Comparison of ENCODE assay signal across 27 cellular contexts in genomic region chr1:58447891-58448290, GRCh38.
DNase-seq lines count a peak whose midpoint lies in the region; ATAC-seq and TF ChIP-seq lines count a peak whose summit lies in the region.
"Had no signal": no experiment of that assay in that cellular context is flagged by ENCODE, and none has a peak within 500 bp of the region (broad histone marks: within the 10 kb centered on the region; RNA-seq: fewer than 3 reads in every experiment).

No MANE protein-coding gene starts in this region.

- H3K4me3 ChIP-seq in SK-N-SH (ENCODE audit: low read depth in 2 of 2, low read length in 1 of 2) (no peak overlapping the region), fibroblast of villous mesenchyme (ENCODE audit: low read depth, low read length) (no peak overlapping the region)
- H3K4me3 ChIP-seq: cardiac muscle cell, coronary artery, GM23338, K562, MG63, sigmoid colon, SJSA1, thoracic aorta, vagina had no signal

- no peak overlapping the region for H3K9ac ChIP-seq in SK-N-SH

- POLR2A ChIA-PET in SK-N-SH (lab: Yijun Ruan, JAX): no interaction called here

- no peak overlapping the region for H3K4me3 Mint-ChIP-seq in type B pancreatic cell
- H3K4me3 Mint-ChIP-seq: activated naive CD4-positive, alpha-beta T cell treated with anti-CD3 and anti-CD28 coated beads for 36 hours; GM23338 had no signal

- no peak overlapping the region for H3K27ac ChIP-seq in SK-N-SH (ENCODE audit: low read depth in 2 of 2, low read length in 1 of 2)
- H3K27ac ChIP-seq: 22Rv1, cardiac muscle cell, coronary artery, sigmoid colon, SJSA1, thoracic aorta, vagina had no signal

- DNase-seq in SK-N-SH: peak; percentile 36
- DNase-seq in RPMI7951 (ENCODE audit: low read depth): peak; percentile 36
- peak; percentile 31 for DNase-seq in fibroblast of villous mesenchyme (ENCODE audit: low read depth)
- no peak for DNase-seq in type B pancreatic cell (ENCODE audit: extremely low spot score, unreplicated experiment)
- no peak for DNase-seq in NCI-H1105 treated with DMSO at 0.1 percent for 48 hours (lab: John Stamatoyannopoulos, UW)
- DNase-seq in 8988T: no peak
- DNase-seq: activated CD4-positive, alpha-beta T cell treated with anti-CD3 and anti-CD28 coated beads, Interleukin-2, amount 50 U/mL, for 4 hours; activated CD4-positive, CD25-positive, alpha-beta regulatory T cell; activated naive CD4-positive, alpha-beta T cell treated with anti-CD3 and anti-CD28 coated beads for 36 hours; left colon; mesenchymal stem cell; MG63; NCI-H2081; NCI-H345; sigmoid colon; stimulated activated CD4-positive, alpha-beta T cell treated with anti-CD3 and anti-CD28 coated beads, Interleukin-15, amount 100 ng/mL, for 24 hours; stimulated activated naive CD4-positive, alpha-beta T cell treated with Interleukin-2 at 50 U/mL for 16 hours had no signal

- no peak overlapping the region for H3K4me2 ChIP-seq in SK-N-SH
- H3K4me2 ChIP-seq: GM23338 had no signal

- H4K20me1 ChIP-seq in SK-N-SH (ENCODE audit: insufficient read depth): no peaks in the 10 kb centered on the region

- TF ChIP-seq CTCF in SK-N-SH (IDR thresholded peaks at IDR 0.05) (no peak), fibroblast of villous mesenchyme (IDR thresholded peaks at IDR 0.05; ENCODE audit: insufficient read depth, low read depth, low read length) (no peak), type B pancreatic cell (conservative IDR thresholded peaks at IDR 0.05) (no peak)

- H3K4me1 ChIP-seq in SK-N-SH (ENCODE audit: control insufficient read depth in 1 of 2, insufficient read depth in 2 of 2, low read depth in 1 of 2, low read length in 1 of 2): peaks cover 0 to 4% of the 10 kb centered on the region in 2 experiments; a peak in 2 of 4 replicates
- H3K4me1 ChIP-seq: SJSA1, vagina had no signal

- no peak for TF ChIP-seq RAD21 in SK-N-SH (IDR thresholded peaks at IDR 0.05; ENCODE audit: low read length)

- no peaks in the 10 kb centered on the region for H3K9me2 ChIP-seq in SK-N-SH

- 55% methylated on average over 2 of the region's 2 CpGs for WGBS in SK-N-SH (ENCODE audit: low lambda C conversion rate)

- H3K27me3 Mint-ChIP-seq in type B pancreatic cell: no peaks in the 10 kb centered on the region

- no peak for TF ChIP-seq EP300 in SK-N-SH (IDR thresholded peaks at IDR 0.05; ENCODE audit: borderline replicate concordance in 1 of 2, low read depth in 1 of 2, low read length in 1 of 2)

- H3K4me1 Mint-ChIP-seq in type B pancreatic cell (ENCODE audit: unreplicated experiment): peaks cover 18% of the 10 kb centered on the region

- no peaks in the 10 kb centered on the region for H3K36me3 ChIP-seq in SK-N-SH (replicated peaks in 1 of 2; ENCODE audit: control insufficient read depth in 1 of 2, insufficient read depth in 2 of 2, low read length in 1 of 2)
- H3K36me3 ChIP-seq: cardiac muscle cell, MG63, sigmoid colon, SJSA1, thoracic aorta, vagina had no signal

- no peaks in the 10 kb centered on the region for H3K9me3 Mint-ChIP-seq in type B pancreatic cell
- H3K9me3 Mint-ChIP-seq: activated naive CD4-positive, alpha-beta T cell treated with anti-CD3 and anti-CD28 coated beads for 36 hours; GM23338 had no signal

- peak overlapping the region; percentile 11 for H3K27ac Mint-ChIP-seq in type B pancreatic cell
- H3K27ac Mint-ChIP-seq: activated naive CD4-positive, alpha-beta T cell treated with anti-CD3 and anti-CD28 coated beads for 36 hours; GM23338 had no signal

- no peaks in the 10 kb centered on the region for H3K36me3 Mint-ChIP-seq in type B pancreatic cell

- CTCF ChIA-PET in SK-N-SH (lab: Yijun Ruan, JAX): no interaction called here

- ATAC-seq in SK-N-SH treated with all-trans-retinoic acid at 6 μM for 48 hours: no peak
- no peak for ATAC-seq in HG02840 (IDR thresholded peaks at IDR 0.05; ENCODE audit: low FRiP score, unreplicated experiment)
- ATAC-seq: GM23338, K562, left colon had no signal

- no peaks in the 10 kb centered on the region for H3F3A ChIP-seq in SK-N-SH (replicated peaks; ENCODE audit: insufficient read depth)

- no peaks in the 10 kb centered on the region for H3K9me3 ChIP-seq in SK-N-SH
- H3K9me3 ChIP-seq: MG63, sigmoid colon, SJSA1, thoracic aorta, vagina had no signal

- H3K27me3 ChIP-seq in SK-N-SH (ENCODE audit: insufficient read depth): no peaks in the 10 kb centered on the region
- H3K27me3 ChIP-seq: cardiac muscle cell, MG63, sigmoid colon, SJSA1, vagina had no signal

- H2AFZ ChIP-seq in SK-N-SH (ENCODE audit: low read depth): no peak overlapping the region
- H2AFZ ChIP-seq: GM23338 had no signal

- no peaks in the 10 kb centered on the region for H3K79me2 ChIP-seq in SK-N-SH (ENCODE audit: insufficient read depth)

TF ChIP-seq in SK-N-SH, 30 proteins besides CTCF, POLR2A, EP300 and RAD21:
- TF ChIP-seq TAF1 (IDR thresholded peaks at IDR 0.05; ENCODE audit: borderline replicate concordance, low read depth, low read length) (no peak), MXI1 (IDR thresholded peaks at IDR 0.05; ENCODE audit: low read depth, low read length) (no peak), POLR2AphosphoS5 (IDR thresholded peaks at IDR 0.05; ENCODE audit: low read depth, low read length) (no peak), GATA2 (CRISPR knock-in tag; IDR thresholded peaks at IDR 0.05) (peak; percentile 51; the same call in 1 of the 2 replicates), NRF1 (IDR thresholded peaks at IDR 0.05; ENCODE audit: low read depth, low read length) (no peak), TEAD4 (IDR thresholded peaks at IDR 0.05; ENCODE audit: borderline replicate concordance, insufficient read depth) (no peak), TCF12 (IDR thresholded peaks at IDR 0.05) (no peak), RCOR1 (IDR thresholded peaks at IDR 0.05; ENCODE audit: low read length) (0 out of 2 replicates have a peak, but pooled peaks have one; percentile 49)
- TF ChIP-seq, protein P1, sequence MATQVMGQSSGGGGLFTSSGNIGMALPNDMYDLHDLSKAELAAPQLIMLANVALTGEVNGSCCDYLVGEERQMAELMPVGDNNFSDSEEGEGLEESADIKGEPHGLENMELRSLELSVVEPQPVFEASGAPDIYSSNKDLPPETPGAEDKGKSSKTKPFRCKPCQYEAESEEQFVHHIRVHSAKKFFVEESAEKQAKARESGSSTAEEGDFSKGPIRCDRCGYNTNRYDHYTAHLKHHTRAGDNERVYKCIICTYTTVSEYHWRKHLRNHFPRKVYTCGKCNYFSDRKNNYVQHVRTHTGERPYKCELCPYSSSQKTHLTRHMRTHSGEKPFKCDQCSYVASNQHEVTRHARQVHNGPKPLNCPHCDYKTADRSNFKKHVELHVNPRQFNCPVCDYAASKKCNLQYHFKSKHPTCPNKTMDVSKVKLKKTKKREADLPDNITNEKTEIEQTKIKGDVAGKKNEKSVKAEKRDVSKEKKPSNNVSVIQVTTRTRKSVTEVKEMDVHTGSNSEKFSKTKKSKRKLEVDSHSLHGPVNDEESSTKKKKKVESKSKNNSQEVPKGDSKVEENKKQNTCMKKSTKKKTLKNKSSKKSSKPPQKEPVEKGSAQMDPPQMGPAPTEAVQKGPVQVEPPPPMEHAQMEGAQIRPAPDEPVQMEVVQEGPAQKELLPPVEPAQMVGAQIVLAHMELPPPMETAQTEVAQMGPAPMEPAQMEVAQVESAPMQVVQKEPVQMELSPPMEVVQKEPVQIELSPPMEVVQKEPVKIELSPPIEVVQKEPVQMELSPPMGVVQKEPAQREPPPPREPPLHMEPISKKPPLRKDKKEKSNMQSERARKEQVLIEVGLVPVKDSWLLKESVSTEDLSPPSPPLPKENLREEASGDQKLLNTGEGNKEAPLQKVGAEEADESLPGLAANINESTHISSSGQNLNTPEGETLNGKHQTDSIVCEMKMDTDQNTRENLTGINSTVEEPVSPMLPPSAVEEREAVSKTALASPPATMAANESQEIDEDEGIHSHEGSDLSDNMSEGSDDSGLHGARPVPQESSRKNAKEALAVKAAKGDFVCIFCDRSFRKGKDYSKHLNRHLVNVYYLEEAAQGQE (IDR thresholded peaks at IDR 0.05; ENCODE audit: low read depth, low read length): no peak

TF ChIP-seq in SK-N-SH treated with all-trans-retinoic acid at 6 μM for 48 hours, 23 proteins besides CTCF, POLR2A, EP300 and RAD21 (continues in another document):
- TF ChIP-seq TSHZ2 (CRISPR knock-in tag; IDR thresholded peaks at IDR 0.05) (no peak), ARNTL (CRISPR knock-in tag; IDR thresholded peaks at IDR 0.05; ENCODE audit: borderline replicate concordance, low read depth) (no peak), CSDC2 (CRISPR knock-in tag; IDR thresholded peaks at IDR 0.05) (no peak)

Comparison
In these comparisons a context has a peak if more than half of its experiments do, and no peak if none do; other contexts are left out.
1. DNase-seq: peak in SK-N-SH (single experiment), RPMI7951 (single experiment) and fibroblast of villous mesenchyme (single experiment); none in type B pancreatic cell (single experiment), NCI-H1105 treated with DMSO at 0.1 percent for 48 hours (single experiment) and 8988T (single experiment).